Comparison of ENCODE assay signal across 18 cellular contexts in genomic region chr5:127997131-127997775, GRCh38.
DNase-seq lines count a peak whose midpoint lies in the region; ATAC-seq, FAIRE-seq and TF ChIP-seq lines count a peak whose summit lies in the region.
"Had no signal": no experiment of that assay in that cellular context is flagged by ENCODE, and none has a peak within 500 bp of the region (broad histone marks: within the 10 kb centered on the region; RNA-seq: fewer than 3 reads in every experiment).

No MANE protein-coding gene starts in this region.

- peak; percentile 31 for ATAC-seq in gastroesophageal sphincter
- ATAC-seq: effector memory CD8-positive, alpha-beta T cell had no signal

- peak; percentile 37 for DNase-seq in NCI-H2107 treated with DMSO at 0.1 percent for 48 hours (lab: John Stamatoyannopoulos, UW; ENCODE audit: unreplicated experiment)
- no peak for DNase-seq in NCI-H2107 (lab: John Stamatoyannopoulos, UW)
- DNase-seq in amniotic epithelial cell (ENCODE audit: low read depth): peak; percentile 12
- peak; percentile 64 for DNase-seq in small intestine
- DNase-seq in posterior vena cava (ENCODE audit: low spot score): no peak
- DNase-seq in NCI-H2171 treated with DMSO at 0.1 percent for 48 hours (lab: John Stamatoyannopoulos, UW): no peak
- no peak for DNase-seq in GM13976 (ENCODE audit: low spot score)
- DNase-seq: activated CD4-positive, alpha-beta T cell treated with anti-CD3 and anti-CD28 coated beads for 4 hours; activated naive CD8-positive, alpha-beta T cell treated with anti-CD3 and anti-CD28 coated beads, Interleukin-2, amount 10 ng/mL, durations not matched to agents 7 days and 5 days; central memory CD4-positive, alpha-beta T cell; effector memory CD8-positive, alpha-beta T cell; NCI-H1417; NCI-H446 treated with DMSO at 0.1 percent for 48 hours; stimulated activated CD4-positive, alpha-beta T cell treated with anti-CD3 and anti-CD28 coated beads, Interleukin-2, amount 100 ng/mL, for 24 hours; stimulated activated naive CD4-positive, alpha-beta T cell treated with Interleukin-2 at 50 U/mL for 16 hours had no signal

- H3K27me3 ChIP-seq in gastroesophageal sphincter (no peaks in the 10 kb centered on the region), small intestine (ENCODE audit: control insufficient read depth in 2 of 2, insufficient read depth in 2 of 2, low read length in 2 of 2) (no peaks in the 10 kb centered on the region)

- no peak for TF ChIP-seq CTCF in gastroesophageal sphincter (IDR thresholded peaks at IDR 0.05)
- TF ChIP-seq CTCF in GM13976 (IDR thresholded peaks at IDR 0.05; ENCODE audit: borderline replicate concordance, control extremely low read depth, extremely low read depth, insufficient read depth, missing control alignments): no peak

- no peak for TF ChIP-seq EP300 in gastroesophageal sphincter (IDR thresholded peaks at IDR 0.05)

- no peaks in the 10 kb centered on the region for H3K9me3 ChIP-seq in gastroesophageal sphincter
- H3K9me3 ChIP-seq in small intestine (ENCODE audit: control insufficient read depth, low read depth): no peaks in the 10 kb centered on the region

- 13 to 27% methylated on average over 3 to 5 of the region's 5 CpGs for WGBS in gastroesophageal sphincter (ENCODE audit: low coverage in 1 of 2), 2 donors
- WGBS in small intestine, 3 donors: 8 to 47% (median 43%) methylated on average over 5 of the region's 5 CpGs

- H3K4me1 ChIP-seq in gastroesophageal sphincter: peaks cover 0 to 21% (median 5%) of the 10 kb centered on the region in 3 donors
- peaks cover 2 to 7% of the 10 kb centered on the region in 2 donors for H3K4me1 ChIP-seq in small intestine (ENCODE audit: control insufficient read depth in 2 of 2, insufficient read depth in 1 of 2, low read depth in 1 of 2, low read length in 1 of 2)

- H3K36me3 ChIP-seq in gastroesophageal sphincter (no peaks in the 10 kb centered on the region), small intestine (ENCODE audit: control insufficient read depth in 2 of 2, insufficient read depth in 2 of 2, low read length in 2 of 2) (no peaks in the 10 kb centered on the region)

- TF ChIP-seq POLR2A in gastroesophageal sphincter (IDR thresholded peaks at IDR 0.05): no peak

- in situ Hi-C loops in GM13976 (cut with MboI; ENCODE audit: low sequenced_read_pairs, unreplicated experiment): no loop called here

- intact Hi-C loops in posterior vena cava (cut with DNase I): no loop called here

- H3K4me3 ChIP-seq in gastroesophageal sphincter (no peak overlapping the region), small intestine (ENCODE audit: low read depth in 1 of 2, low read length in 2 of 2) (no peak overlapping the region)

- H3K27ac ChIP-seq in gastroesophageal sphincter (peak overlapping the region; percentile 23 to 49 (median 45)), small intestine (ENCODE audit: low read depth in 1 of 2, low read length in 1 of 2) (no peak overlapping the region)
- H3K27ac ChIP-seq: 22Rv1 had no signal

- no peak for FAIRE-seq in small intestine (lab: Jason Lieb, UNC)
- FAIRE-seq: G401.6 had no signal

Comparison
In these comparisons a context has a peak if more than half of its experiments do, and no peak if none do; other contexts are left out.
1. DNase-seq: peak in NCI-H2107 treated with DMSO at 0.1 percent for 48 hours (single experiment), amniotic epithelial cell (single experiment) and small intestine (single experiment); none in NCI-H2107 (single experiment), posterior vena cava (single experiment), NCI-H2171 treated with DMSO at 0.1 percent for 48 hours (single experiment) and GM13976 (single experiment).
2. H3K27ac ChIP-seq: peak in gastroesophageal sphincter (4 of 4); none in small intestine (0 of 2).